Comparison of ENCODE assay signal across 18 cellular contexts in genomic region chr3:134216851-134217250, GRCh38.
"Had no signal": no experiment of that assay in that cellular context is flagged by ENCODE, and none has a peak within 500 bp of the region (broad histone marks: within the 10 kb centered on the region; RNA-seq: fewer than 3 reads in every experiment).

No MANE protein-coding gene starts in this region.

- H3K4me1 ChIP-seq: left lung, lower lobe of right lung had no signal

- H3K27me3 ChIP-seq: esophagus squamous epithelium, gastroesophageal sphincter, left lung, neutrophil, right atrium auricular region, sigmoid colon, tibial artery, upper lobe of right lung, vagina had no signal

- H3K27ac ChIP-seq: esophagus squamous epithelium, gastroesophageal sphincter, left lung, lower lobe of right lung, neutrophil, right atrium auricular region, sigmoid colon, skin epidermis, tibial artery, upper lobe of right lung, vagina had no signal

- H3K9me3 ChIP-seq: esophagus squamous epithelium, gastroesophageal sphincter, left lung, lower lobe of right lung, neutrophil, right atrium auricular region, sigmoid colon, tibial artery, upper lobe of right lung, vagina had no signal

- H3K27me3 Mint-ChIP-seq: dendritic cell treated with granulocyte-macrophage colony-stimulating factor and Interleukin-4, amounts not matched to agents 40 ng/mL and 50 ng/mL, for 4 days had no signal

- H3K27ac Mint-ChIP-seq: dendritic cell treated with granulocyte-macrophage colony-stimulating factor and Interleukin-4, amounts not matched to agents 40 ng/mL and 50 ng/mL, for 4 days had no signal

- H3K9me3 Mint-ChIP-seq: dendritic cell treated with granulocyte-macrophage colony-stimulating factor and Interleukin-4, amounts not matched to agents 40 ng/mL and 50 ng/mL, for 4 days had no signal

- H3K4me3 ChIP-seq: esophagus squamous epithelium, gastroesophageal sphincter, left lung, lower lobe of right lung, right atrium auricular region, sigmoid colon, skin epidermis, tibial artery, upper lobe of right lung, vagina had no signal

- DNase-seq: esophagus squamous epithelium; foreskin fibroblast; glutamatergic neuron; left lung; lower lobe of right lung; mesenchymal stem cell; midbrain; sigmoid colon; stimulated activated CD4-positive, alpha-beta T cell treated with anti-CD3 and anti-CD28 coated beads, Interleukin-2, amount 100 ng/mL, for 48 hours; stimulated activated naive CD4-positive, alpha-beta T cell treated with Interleukin-2 at 50 U/mL for 16 hours; tibial artery; upper lobe of right lung had no signal

- ATAC-seq: gastroesophageal sphincter, left lung, lower lobe of right lung, upper lobe of right lung had no signal

- H3K4me3 Mint-ChIP-seq: dendritic cell treated with granulocyte-macrophage colony-stimulating factor and Interleukin-4, amounts not matched to agents 40 ng/mL and 50 ng/mL, for 4 days had no signal

- H3K36me3 ChIP-seq: gastroesophageal sphincter, left lung, neutrophil had no signal
